23 cellular contexts compared by ENCODE assay signal in genomic region chr20:5797165-5797564, GRCh38. TPM values are rescaled to one million over a fixed set of nuclear protein-coding genes. Genes with fewer than 3 reads are reported as not detected.
DNase-seq lines count a peak whose midpoint lies in the region; ATAC-seq and TF ChIP-seq lines count a peak whose summit lies in the region.
"Had no signal": no experiment of that assay in that cellular context is flagged by ENCODE, and none has a peak within 500 bp of the region (broad histone marks: within the 10 kb centered on the region; RNA-seq: fewer than 3 reads in every experiment).

No MANE protein-coding gene starts in this region.

- H3K36me3 ChIP-seq in Caco-2 (ENCODE audit: control insufficient read depth, insufficient read depth, low read length) = no peaks in the 10 kb centered on the region
- peaks cover 11% of the 10 kb centered on the region for H3K36me3 ChIP-seq in OCI-LY3 (replicated peaks; ENCODE audit: low read depth, low read length)
- H3K36me3 ChIP-seq in naive thymus-derived CD4-positive, alpha-beta T cell (ENCODE audit: control insufficient read depth in 2 of 3, insufficient read depth in 3 of 3, low read length in 3 of 3) = peaks cover 0 to 4% (median 0%) of the 10 kb centered on the region in 3 experiments
- H3K36me3 ChIP-seq in ascending aorta = no peaks in the 10 kb centered on the region

- H3K4me3 Mint-ChIP-seq in Caco-2 (ENCODE audit: unreplicated experiment) (no peak overlapping the region), chondrocyte (ENCODE audit: unreplicated experiment) (no peak overlapping the region)
- H3K4me3 Mint-ChIP-seq in dendritic cell treated with granulocyte-macrophage colony-stimulating factor and Interleukin-4, amounts not matched to agents 40 ng/mL and 50 ng/mL, for 4 days = no peak overlapping the region
- peak overlapping the region in 1 of 10 donors; percentile 1 for H3K4me3 Mint-ChIP-seq in naive thymus-derived CD4-positive, alpha-beta T cell
- H3K4me3 Mint-ChIP-seq: activated CD4-positive, alpha-beta T cell treated with anti-CD3 and anti-CD28 coated beads for 36 hours; neural crest cell; stimulated activated effector memory CD8-positive, alpha-beta T cell treated with anti-CD3 and anti-CD28 coated beads, Interleukin-12 subunit alpha, Interleukin-12 subunit beta, amount 100 ng/mL, for 72 hours had no signal

- H3K27ac ChIP-seq in OCI-LY3 (ENCODE audit: low read length) = peak overlapping the region; percentile 87
- no peak overlapping the region for H3K27ac ChIP-seq in naive thymus-derived CD4-positive, alpha-beta T cell (ENCODE audit: low read depth, low read length)
- H3K27ac ChIP-seq in ascending aorta = no peak overlapping the region
- H3K27ac ChIP-seq: parathyroid adenoma, RWPE1, SK-N-MC, testis had no signal

- no TSS peak for BruUV-seq in Caco-2 (replicated peaks; lab: Mats Ljungman, UMichigan)

- H3K4me1 Mint-ChIP-seq in Caco-2 (ENCODE audit: low read depth, unreplicated experiment) (peaks cover 7% of the 10 kb centered on the region), chondrocyte (ENCODE audit: low read depth) (no peaks in the 10 kb centered on the region)
- H3K4me1 Mint-ChIP-seq in dendritic cell treated with granulocyte-macrophage colony-stimulating factor and Interleukin-4, amounts not matched to agents 40 ng/mL and 50 ng/mL, for 4 days (ENCODE audit: low read depth) = peaks cover 29% of the 10 kb centered on the region
- H3K4me1 Mint-ChIP-seq in naive thymus-derived CD4-positive, alpha-beta T cell = peaks cover 0 to 18% (median 2%) of the 10 kb centered on the region in 7 donors
- H3K4me1 Mint-ChIP-seq: neural crest cell; stimulated activated effector memory CD8-positive, alpha-beta T cell treated with anti-CD3 and anti-CD28 coated beads, Interleukin-12 subunit alpha, Interleukin-12 subunit beta, amount 100 ng/mL, for 72 hours had no signal

- peak overlapping the region; percentile 57 for H3K4me2 ChIP-seq in OCI-LY3 (ENCODE audit: low read length)

- DNase-seq in Caco-2 (no peak), chondrocyte (ENCODE audit: low spot score) (no peak), ascending aorta (ENCODE audit: low spot score in 2 of 2) (no peak), NCI-H2227 (lab: John Stamatoyannopoulos, UW; ENCODE audit: unreplicated experiment) (no peak), cardiac septum (ENCODE audit: low spot score) (no peak)
- DNase-seq in naive thymus-derived CD4-positive, alpha-beta T cell = no peak
- DNase-seq: activated CD4-positive, alpha-beta T cell treated with anti-CD3 and anti-CD28 coated beads for 36 hours; activated gamma-delta T cell; EL; midbrain; NCI-H2081; NCI-H774; right cardiac atrium; stimulated activated CD4-positive, alpha-beta T cell treated with anti-CD3 and anti-CD28 coated beads, Interleukin-4, amount 100 ng/mL, for 1 hour; T-helper 2 cell; testis had no signal

- no peaks in the 10 kb centered on the region for H4K20me1 ChIP-seq in OCI-LY3 (ENCODE audit: insufficient read depth, low read length)

- H2AFZ ChIP-seq in OCI-LY3 (ENCODE audit: low read depth, low read length) = no peak overlapping the region
- H2AFZ ChIP-seq: parathyroid adenoma had no signal

- H3K36me3 Mint-ChIP-seq in Caco-2 (ENCODE audit: insufficient read depth, unreplicated experiment) (peaks cover 2% of the 10 kb centered on the region), chondrocyte (ENCODE audit: low read depth) (no peaks in the 10 kb centered on the region)
- H3K36me3 Mint-ChIP-seq in dendritic cell treated with granulocyte-macrophage colony-stimulating factor and Interleukin-4, amounts not matched to agents 40 ng/mL and 50 ng/mL, for 4 days (ENCODE audit: low read depth) = peaks cover 15% of the 10 kb centered on the region
- H3K36me3 Mint-ChIP-seq in naive thymus-derived CD4-positive, alpha-beta T cell = peaks cover 0 to 30% (median 7%) of the 10 kb centered on the region in 5 donors

- H3K9me3 Mint-ChIP-seq in Caco-2 (ENCODE audit: unreplicated experiment) = no peaks in the 10 kb centered on the region
- H3K9me3 Mint-ChIP-seq in dendritic cell treated with granulocyte-macrophage colony-stimulating factor and Interleukin-4, amounts not matched to agents 40 ng/mL and 50 ng/mL, for 4 days = peaks cover 8% of the 10 kb centered on the region
- no peaks in the 10 kb centered on the region for H3K9me3 Mint-ChIP-seq in naive thymus-derived CD4-positive, alpha-beta T cell
- H3K9me3 Mint-ChIP-seq in chondrocyte (ENCODE audit: low read depth) = no peaks in the 10 kb centered on the region
- H3K9me3 Mint-ChIP-seq: neural crest cell; stimulated activated effector memory CD8-positive, alpha-beta T cell treated with anti-CD3 and anti-CD28 coated beads, Interleukin-12 subunit alpha, Interleukin-12 subunit beta, amount 100 ng/mL, for 72 hours had no signal

- H3K4me3 ChIP-seq in Caco-2 (ENCODE audit: low read depth, low read length) (no peak overlapping the region), OCI-LY3 (ENCODE audit: low read length) (no peak overlapping the region), ascending aorta (no peak overlapping the region)
- H3K4me3 ChIP-seq in naive thymus-derived CD4-positive, alpha-beta T cell (ENCODE audit: low read length) = no peak overlapping the region
- H3K4me3 ChIP-seq: SK-N-MC, testis had no signal

- intact Hi-C loops in Caco-2 (cut with micrococcal nuclease; ENCODE audit: unreplicated experiment) = no loop called here
- intact Hi-C loops in dendritic cell treated with granulocyte-macrophage colony-stimulating factor and Interleukin-4, amounts not matched to agents 40 ng/mL and 50 ng/mL, for 4 days (cut with micrococcal nuclease) = no loop called here
- intact Hi-C loops in naive thymus-derived CD4-positive, alpha-beta T cell (cut with micrococcal nuclease) = no loop called here
- intact Hi-C loops in ascending aorta (cut with DNase I) = no loop called here
- intact Hi-C loops in cardiac septum (cut with DNase I) = no loop called here

- TF ChIP-seq CTCF in Caco-2 (IDR thresholded peaks at IDR 0.05; ENCODE audit: insufficient read depth in 1 of 2, low read depth in 1 of 2, low read length in 1 of 2, severe bottlenecking in 1 of 2, unreplicated experiment in 1 of 2) (no peak), OCI-LY3 (IDR thresholded peaks at IDR 0.05; ENCODE audit: low read depth, low read length) (no peak), chondrocyte (IDR thresholded peaks at IDR 0.05) (no peak), ascending aorta (IDR thresholded peaks at IDR 0.05) (no peak)

- H3K79me2 ChIP-seq in OCI-LY3 (ENCODE audit: low read length) = no peaks in the 10 kb centered on the region
- H3K79me2 ChIP-seq: parathyroid adenoma had no signal

- H3K27me3 ChIP-seq in Caco-2 (replicated peaks; ENCODE audit: control insufficient read depth, insufficient read depth, low read length) = no peaks in the 10 kb centered on the region
- no peaks in the 10 kb centered on the region for H3K27me3 ChIP-seq in OCI-LY3 (ENCODE audit: low read depth, low read length)
- H3K27me3 ChIP-seq in naive thymus-derived CD4-positive, alpha-beta T cell (ENCODE audit: control insufficient read depth in 2 of 2, insufficient read depth in 2 of 2, low read length in 2 of 2) = no peaks in the 10 kb centered on the region
- no peaks in the 10 kb centered on the region for H3K27me3 ChIP-seq in ascending aorta
- H3K27me3 ChIP-seq: testis had no signal

- POLR2A ChIA-PET in Caco-2 (lab: Charles Lee) = no interaction called here
- POLR2A ChIA-PET in naive thymus-derived CD4-positive, alpha-beta T cell (lab: Charles Lee) = interaction anchor here (0.6 kb wide), 2 partner anchors 46 to 810 kb away, joined by 3 to 4 read pairs; no protein-coding TSS in a partner anchor

- H3K27me3 Mint-ChIP-seq in Caco-2 (ENCODE audit: insufficient read depth, unreplicated experiment) (no peaks in the 10 kb centered on the region), chondrocyte (ENCODE audit: low read depth) (no peaks in the 10 kb centered on the region)
- H3K27me3 Mint-ChIP-seq in dendritic cell treated with granulocyte-macrophage colony-stimulating factor and Interleukin-4, amounts not matched to agents 40 ng/mL and 50 ng/mL, for 4 days = no peaks in the 10 kb centered on the region
- no peaks in the 10 kb centered on the region for H3K27me3 Mint-ChIP-seq in naive thymus-derived CD4-positive, alpha-beta T cell
- H3K27me3 Mint-ChIP-seq: activated CD4-positive, alpha-beta T cell treated with anti-CD3 and anti-CD28 coated beads for 36 hours had no signal

- H3K9ac ChIP-seq in OCI-LY3 (ENCODE audit: low read length) = no peak overlapping the region
- H3K9ac ChIP-seq: parathyroid adenoma had no signal

- H3K9me3 ChIP-seq in Caco-2 (no peaks in the 10 kb centered on the region), OCI-LY3 (ENCODE audit: insufficient read depth, low read length) (no peaks in the 10 kb centered on the region), ascending aorta (no peaks in the 10 kb centered on the region)
- H3K9me3 ChIP-seq in naive thymus-derived CD4-positive, alpha-beta T cell (ENCODE audit: control insufficient read depth in 2 of 3, low read length in 3 of 3) = no peaks in the 10 kb centered on the region
- H3K9me3 ChIP-seq: testis had no signal

- CTCF ChIA-PET in Caco-2 (lab: Charles Lee) = interaction anchor here (1.2 kb wide), 1 partner anchor 240 kb away, joined by 7 read pairs; no protein-coding TSS in a partner anchor
- CTCF ChIA-PET in naive thymus-derived CD4-positive, alpha-beta T cell (lab: Charles Lee) = interaction anchor here (0.6 to 1.6 kb wide), 5 partner anchors 10 to 269 kb away, joined by 3 to 5 read pairs (median 3); no protein-coding TSS in a partner anchor

- no peak for ATAC-seq in naive thymus-derived CD4-positive, alpha-beta T cell
- ATAC-seq: activated CD4-positive, alpha-beta T cell treated with anti-CD3 and anti-CD28 coated beads for 36 hours; right cardiac atrium; stimulated activated effector memory CD8-positive, alpha-beta T cell treated with anti-CD3 and anti-CD28 coated beads, Interleukin-12 subunit alpha, Interleukin-12 subunit beta, amount 100 ng/mL, for 72 hours had no signal

- H3K27ac Mint-ChIP-seq in Caco-2 (ENCODE audit: unreplicated experiment) = peak overlapping the region; percentile 62
- H3K27ac Mint-ChIP-seq in dendritic cell treated with granulocyte-macrophage colony-stimulating factor and Interleukin-4, amounts not matched to agents 40 ng/mL and 50 ng/mL, for 4 days = peak overlapping the region; percentile 42
- H3K27ac Mint-ChIP-seq in naive thymus-derived CD4-positive, alpha-beta T cell = peak overlapping the region in 5 of 9 donors; percentile 3 to 85 (median 29)
- no peak overlapping the region for H3K27ac Mint-ChIP-seq in chondrocyte (ENCODE audit: unreplicated experiment)
- H3K27ac Mint-ChIP-seq: activated CD4-positive, alpha-beta T cell treated with anti-CD3 and anti-CD28 coated beads for 36 hours; stimulated activated effector memory CD8-positive, alpha-beta T cell treated with anti-CD3 and anti-CD28 coated beads, Interleukin-12 subunit alpha, Interleukin-12 subunit beta, amount 100 ng/mL, for 72 hours had no signal

- H3K4me1 ChIP-seq in Caco-2 (no peaks in the 10 kb centered on the region), OCI-LY3 (ENCODE audit: low read length) (peaks cover 21% of the 10 kb centered on the region), ascending aorta (no peaks in the 10 kb centered on the region)
- no peaks in the 10 kb centered on the region for H3K4me1 ChIP-seq in naive thymus-derived CD4-positive, alpha-beta T cell (ENCODE audit: control insufficient read depth in 2 of 2, insufficient read depth in 2 of 2, low read length in 2 of 2)
- H3K4me1 ChIP-seq: parathyroid adenoma, testis had no signal

RNA-seq across cellular contexts. Expression of gene SHLD1, which starts 47.0 kb away (rescaled TPM):
- total RNA-seq in Caco-2 (2022) (4.8 and 5.4 TPM in 2 replicates), chondrocyte (3.1 to 3.6 TPM (median 3.1 TPM) in 3 replicates), ascending aorta (not detected), cardiac septum (4.3 TPM)
- 10 to 100 TPM; 12.1 to 14.2 (median 13.2) TPM for total RNA-seq in naive thymus-derived CD4-positive, alpha-beta T cell
- polyA plus RNA-seq in naive thymus-derived CD4-positive, alpha-beta T cell = 10 to 100 TPM; 17.7 to 20.7 TPM
